Comparison of ENCODE assay signal across 8 cellular contexts in genomic region chr2:84880645-84881521, GRCh38. TPM values are rescaled to one million over a fixed set of nuclear protein-coding genes. Genes with fewer than 3 reads are reported as not detected.
DNase-seq lines count a peak whose midpoint lies in the region; FAIRE-seq and TF ChIP-seq lines count a peak whose summit lies in the region.

TSS of gene TRABD2A (minus strand) at chr2:84881084. CDS start at chr2:84881039, 45 bp downstream.

- no peaks in the 10 kb centered on the region for H3K9me3 ChIP-seq in HEK293 (ENCODE audit: control insufficient read depth, insufficient read depth, low read depth, low read length)
- H3K9me3 ChIP-seq in mucosa of stomach (ENCODE audit: control insufficient read depth, low read length): no peaks in the 10 kb centered on the region
- H3K9me3 ChIP-seq in thymus (ENCODE audit: control insufficient read depth): no peaks in the 10 kb centered on the region

- H3K36me3 ChIP-seq in HEK293 (ENCODE audit: control insufficient read depth in 2 of 2, insufficient read depth in 1 of 2, low read length in 2 of 2) (no peaks in the 10 kb centered on the region), mucosa of stomach (ENCODE audit: control insufficient read depth, insufficient read depth, low read length) (no peaks in the 10 kb centered on the region), thymus (ENCODE audit: control insufficient read depth, insufficient read depth) (no peaks in the 10 kb centered on the region)

- WGBS in thymus: under 1% methylated on average over 77 of the region's 77 CpGs

- no peak for FAIRE-seq in HTR-8/SVneo (lab: Jason Lieb, UNC)

- H3K9ac ChIP-seq in mucosa of stomach (ENCODE audit: low read length): peak within 1 kb of the TSS; percentile 9

- H3K4me1 ChIP-seq in HEK293 (ENCODE audit: control insufficient read depth, insufficient read depth, low read length): no peaks in the 10 kb centered on the region
- H3K4me1 ChIP-seq in mucosa of stomach (ENCODE audit: control insufficient read depth, insufficient read depth, low read length): peaks cover 14% of the 10 kb centered on the region
- H3K4me1 ChIP-seq in thymus (ENCODE audit: control insufficient read depth, insufficient read depth, low read length): peaks cover 6% of the 10 kb centered on the region

- POLR2A ChIA-PET in AG04449 (lab: Yijun Ruan, JAX) (interaction anchor here (2.3 kb wide), 1 partner anchor 25 kb away, joined by 7 read pairs; the partner anchor contains the start of gene TMSB10), HEK293 (lab: Yijun Ruan, JAX) (interaction anchor here (0.6 to 3.8 kb wide), 4 partner anchors 9 to 27 kb away, joined by 3 to 21 read pairs (median 4); partner anchors contain the start of gene TMSB10)

- peak within 1 kb of the TSS; percentile 56 for H3K4me3 ChIP-seq in AG04449 (ENCODE audit: low read depth, low read length)
- peak within 1 kb of the TSS; percentile 50 for H3K4me3 ChIP-seq in HEK293 (ENCODE audit: low read depth, low read length)
- peak within 1 kb of the TSS; percentile 47 for H3K4me3 ChIP-seq in mucosa of stomach (ENCODE audit: low read length)
- peak within 1 kb of the TSS; percentile 59 for H3K4me3 ChIP-seq in thymus (ENCODE audit: low read length)

- TF ChIP-seq CTCF in AG04449 (IDR thresholded peaks at IDR 0.05; ENCODE audit: insufficient read depth, low read length, missing control alignments): no peak
- no peak for TF ChIP-seq CTCF in HEK293 (tag by site-specific recombination; IDR thresholded peaks at IDR 0.05)

- H3K27me3 ChIP-seq in mucosa of stomach (ENCODE audit: control insufficient read depth, insufficient read depth, low read length) (peaks cover 18% of the 10 kb centered on the region), thymus (ENCODE audit: control insufficient read depth, insufficient read depth) (peaks cover 39% of the 10 kb centered on the region)

- DNase-seq in AG04449 (ENCODE audit: low read depth, low spot score) (no peak), HTR-8/SVneo (ENCODE audit: insufficient read length, low spot score) (no peak), germinal center (ENCODE audit: low spot score) (no peak)
- peak; percentile 26 for DNase-seq in activated CD4-positive, CD25-positive, alpha-beta regulatory T cell treated with anti-CD3 and anti-CD28 coated beads, Interleukin-2, amount 50 U/mL, for 16 hours (ENCODE audit: low read depth, low spot score)
- DNase-seq in effector CD4-positive, alpha-beta T cell: peak; percentile 41

- H3K27ac ChIP-seq in HEK293 (ENCODE audit: extremely low read depth, low read depth, low read length) (peak within 1 kb of the TSS; percentile 50; the same call in 1 of the 2 replicates), thymus (ENCODE audit: low read depth) (peak within 1 kb of the TSS; percentile 68)

- CTCF ChIA-PET in AG04449 (lab: Yijun Ruan, JAX) (interaction anchor here (0.9 to 5.2 kb wide), 12 partner anchors 9 to 388 kb away, joined by 3 to 41 read pairs (median 5); no protein-coding TSS in a partner anchor), HEK293 (lab: Yijun Ruan, JAX) (interaction anchor here (0.5 to 3.3 kb wide), 9 partner anchors 12 to 230 kb away, joined by 3 to 27 read pairs (median 3); no protein-coding TSS in a partner anchor)

TF ChIP-seq in HEK293, 187 proteins besides CTCF, POLR2A, EP300 and RAD21 (continues in another document):
- no peak for TF ChIP-seq WT1 (tag by site-specific recombination; IDR thresholded peaks at IDR 0.05)
- peak; percentile 61; the same call in 1 of the 2 replicates for TF ChIP-seq PRDM1 (tag by site-specific recombination; IDR thresholded peaks at IDR 0.05)
- no peak for TF ChIP-seq ZNF26 (tag by site-specific recombination; IDR thresholded peaks at IDR 0.05)
- TF ChIP-seq ZNF202 (tag by site-specific recombination; IDR thresholded peaks at IDR 0.05; ENCODE audit: borderline replicate concordance): no peak
- no peak for TF ChIP-seq ZNF791 (tag by site-specific recombination; IDR thresholded peaks at IDR 0.05)
- TF ChIP-seq ZNF548 (tag by site-specific recombination; IDR thresholded peaks at IDR 0.05): no peak
- TF ChIP-seq ZNF404 (tag by site-specific recombination; IDR thresholded peaks at IDR 0.05): no peak
- TF ChIP-seq GLIS1 (tag by site-specific recombination; IDR thresholded peaks at IDR 0.05): no peak
- TF ChIP-seq ZFHX2 (tag by site-specific recombination; conservative IDR thresholded peaks at IDR 0.05): peak; percentile 67
- TF ChIP-seq ZNF148 (tag by site-specific recombination; IDR thresholded peaks at IDR 0.05; ENCODE audit: borderline replicate concordance): no peak
- TF ChIP-seq KLF9 (tag by site-specific recombination; IDR thresholded peaks at IDR 0.05; ENCODE audit: low read depth): no peak
- TF ChIP-seq YY1 (tag by site-specific recombination; IDR thresholded peaks at IDR 0.05): no peak
- no peak for TF ChIP-seq HOXD13 (CRISPR knock-in tag; IDR thresholded peaks at IDR 0.05; ENCODE audit: borderline replicate concordance)
- no peak for TF ChIP-seq ZNF169 (tag by site-specific recombination; IDR thresholded peaks at IDR 0.05)
- no peak for TF ChIP-seq ZBTB26 (tag by site-specific recombination; optimal IDR thresholded peaks at IDR 0.05)
- TF ChIP-seq ZNF433 (tag by site-specific recombination; IDR thresholded peaks at IDR 0.05; ENCODE audit: low read depth): no peak
- TF ChIP-seq ZNF174 (tag by site-specific recombination; IDR thresholded peaks at IDR 0.05): no peak
- no peak for TF ChIP-seq ZNF544 (tag by site-specific recombination; IDR thresholded peaks at IDR 0.05)
- no peak for TF ChIP-seq ZNF140 (tag by site-specific recombination; IDR thresholded peaks at IDR 0.05)
- TF ChIP-seq INSM2 (tag by site-specific recombination; IDR thresholded peaks at IDR 0.05): no peak
- TF ChIP-seq HOXA7 (CRISPR knock-in tag; IDR thresholded peaks at IDR 0.05; ENCODE audit: borderline replicate concordance): no peak
- TF ChIP-seq KLF8 (tag by site-specific recombination; IDR thresholded peaks at IDR 0.05): no peak
- TF ChIP-seq EGR2 (tag by site-specific recombination; IDR thresholded peaks at IDR 0.05; ENCODE audit: low read depth): no peak
- no peak for TF ChIP-seq ZBTB20 (tag by site-specific recombination; IDR thresholded peaks at IDR 0.05)
- TF ChIP-seq KLF1 (tag by site-specific recombination; IDR thresholded peaks at IDR 0.05): peak; percentile 72
- no peak for TF ChIP-seq IKZF3 (tag by site-specific recombination; IDR thresholded peaks at IDR 0.05)

RNA-seq across cellular contexts. Expression of gene TRABD2A, which starts in this region (rescaled TPM):
- 13.8 TPM for polyA plus RNA-seq in thymus

Comparison
In these comparisons a context has a peak if more than half of its experiments do, and no peak if none do; other contexts are left out.
1. DNase-seq: peak in activated CD4-positive, CD25-positive, alpha-beta regulatory T cell treated with anti-CD3 and anti-CD28 coated beads, Interleukin-2, amount 50 U/mL, for 16 hours (single experiment) and effector CD4-positive, alpha-beta T cell (single experiment); none in AG04449 (single experiment), HTR-8/SVneo (single experiment) and germinal center (single experiment).
2. Peak in every context shown above with its lines, with median percentiles within 50 percentile points of each other: H3K4me3 ChIP-seq.